ENCODE assay signal across 1 cellular context in the genomic region with DNA sequence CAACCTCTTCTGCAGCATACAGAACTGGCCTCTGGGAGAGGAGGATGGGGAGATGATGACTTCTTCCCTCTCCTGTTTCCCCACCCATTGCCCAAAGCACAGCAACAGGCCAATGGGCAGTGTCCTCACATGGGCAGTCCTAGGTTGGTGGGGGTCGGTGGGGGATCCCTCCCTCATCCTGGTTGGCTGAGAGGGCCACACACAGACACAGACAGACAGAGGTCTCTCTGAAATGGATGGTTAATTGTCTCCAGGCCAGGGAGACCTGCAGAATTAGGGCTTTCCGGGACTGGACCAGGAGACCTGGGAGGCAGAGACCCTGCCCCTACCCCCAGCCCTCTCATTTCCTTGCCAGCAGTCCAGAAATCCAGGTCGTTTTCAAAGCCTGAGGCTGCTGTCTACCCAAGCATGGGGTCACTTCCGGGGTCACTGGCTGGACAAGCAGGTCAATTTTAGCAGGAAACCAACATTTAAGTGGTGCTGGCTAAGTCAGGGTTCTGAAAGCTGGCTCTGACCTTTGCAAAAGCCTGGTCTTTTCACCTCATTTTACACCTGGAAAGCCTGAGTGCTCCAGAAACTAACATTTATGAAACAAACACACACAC.
TF ChIP-seq lines count a peak whose summit lies in the region.

No MANE protein-coding gene starts in this region.

TF ChIP-seq in GM23338, 12 proteins besides CTCF, POLR2A, EP300 and RAD21 (continued from another document):
- TF ChIP-seq, protein P1, sequence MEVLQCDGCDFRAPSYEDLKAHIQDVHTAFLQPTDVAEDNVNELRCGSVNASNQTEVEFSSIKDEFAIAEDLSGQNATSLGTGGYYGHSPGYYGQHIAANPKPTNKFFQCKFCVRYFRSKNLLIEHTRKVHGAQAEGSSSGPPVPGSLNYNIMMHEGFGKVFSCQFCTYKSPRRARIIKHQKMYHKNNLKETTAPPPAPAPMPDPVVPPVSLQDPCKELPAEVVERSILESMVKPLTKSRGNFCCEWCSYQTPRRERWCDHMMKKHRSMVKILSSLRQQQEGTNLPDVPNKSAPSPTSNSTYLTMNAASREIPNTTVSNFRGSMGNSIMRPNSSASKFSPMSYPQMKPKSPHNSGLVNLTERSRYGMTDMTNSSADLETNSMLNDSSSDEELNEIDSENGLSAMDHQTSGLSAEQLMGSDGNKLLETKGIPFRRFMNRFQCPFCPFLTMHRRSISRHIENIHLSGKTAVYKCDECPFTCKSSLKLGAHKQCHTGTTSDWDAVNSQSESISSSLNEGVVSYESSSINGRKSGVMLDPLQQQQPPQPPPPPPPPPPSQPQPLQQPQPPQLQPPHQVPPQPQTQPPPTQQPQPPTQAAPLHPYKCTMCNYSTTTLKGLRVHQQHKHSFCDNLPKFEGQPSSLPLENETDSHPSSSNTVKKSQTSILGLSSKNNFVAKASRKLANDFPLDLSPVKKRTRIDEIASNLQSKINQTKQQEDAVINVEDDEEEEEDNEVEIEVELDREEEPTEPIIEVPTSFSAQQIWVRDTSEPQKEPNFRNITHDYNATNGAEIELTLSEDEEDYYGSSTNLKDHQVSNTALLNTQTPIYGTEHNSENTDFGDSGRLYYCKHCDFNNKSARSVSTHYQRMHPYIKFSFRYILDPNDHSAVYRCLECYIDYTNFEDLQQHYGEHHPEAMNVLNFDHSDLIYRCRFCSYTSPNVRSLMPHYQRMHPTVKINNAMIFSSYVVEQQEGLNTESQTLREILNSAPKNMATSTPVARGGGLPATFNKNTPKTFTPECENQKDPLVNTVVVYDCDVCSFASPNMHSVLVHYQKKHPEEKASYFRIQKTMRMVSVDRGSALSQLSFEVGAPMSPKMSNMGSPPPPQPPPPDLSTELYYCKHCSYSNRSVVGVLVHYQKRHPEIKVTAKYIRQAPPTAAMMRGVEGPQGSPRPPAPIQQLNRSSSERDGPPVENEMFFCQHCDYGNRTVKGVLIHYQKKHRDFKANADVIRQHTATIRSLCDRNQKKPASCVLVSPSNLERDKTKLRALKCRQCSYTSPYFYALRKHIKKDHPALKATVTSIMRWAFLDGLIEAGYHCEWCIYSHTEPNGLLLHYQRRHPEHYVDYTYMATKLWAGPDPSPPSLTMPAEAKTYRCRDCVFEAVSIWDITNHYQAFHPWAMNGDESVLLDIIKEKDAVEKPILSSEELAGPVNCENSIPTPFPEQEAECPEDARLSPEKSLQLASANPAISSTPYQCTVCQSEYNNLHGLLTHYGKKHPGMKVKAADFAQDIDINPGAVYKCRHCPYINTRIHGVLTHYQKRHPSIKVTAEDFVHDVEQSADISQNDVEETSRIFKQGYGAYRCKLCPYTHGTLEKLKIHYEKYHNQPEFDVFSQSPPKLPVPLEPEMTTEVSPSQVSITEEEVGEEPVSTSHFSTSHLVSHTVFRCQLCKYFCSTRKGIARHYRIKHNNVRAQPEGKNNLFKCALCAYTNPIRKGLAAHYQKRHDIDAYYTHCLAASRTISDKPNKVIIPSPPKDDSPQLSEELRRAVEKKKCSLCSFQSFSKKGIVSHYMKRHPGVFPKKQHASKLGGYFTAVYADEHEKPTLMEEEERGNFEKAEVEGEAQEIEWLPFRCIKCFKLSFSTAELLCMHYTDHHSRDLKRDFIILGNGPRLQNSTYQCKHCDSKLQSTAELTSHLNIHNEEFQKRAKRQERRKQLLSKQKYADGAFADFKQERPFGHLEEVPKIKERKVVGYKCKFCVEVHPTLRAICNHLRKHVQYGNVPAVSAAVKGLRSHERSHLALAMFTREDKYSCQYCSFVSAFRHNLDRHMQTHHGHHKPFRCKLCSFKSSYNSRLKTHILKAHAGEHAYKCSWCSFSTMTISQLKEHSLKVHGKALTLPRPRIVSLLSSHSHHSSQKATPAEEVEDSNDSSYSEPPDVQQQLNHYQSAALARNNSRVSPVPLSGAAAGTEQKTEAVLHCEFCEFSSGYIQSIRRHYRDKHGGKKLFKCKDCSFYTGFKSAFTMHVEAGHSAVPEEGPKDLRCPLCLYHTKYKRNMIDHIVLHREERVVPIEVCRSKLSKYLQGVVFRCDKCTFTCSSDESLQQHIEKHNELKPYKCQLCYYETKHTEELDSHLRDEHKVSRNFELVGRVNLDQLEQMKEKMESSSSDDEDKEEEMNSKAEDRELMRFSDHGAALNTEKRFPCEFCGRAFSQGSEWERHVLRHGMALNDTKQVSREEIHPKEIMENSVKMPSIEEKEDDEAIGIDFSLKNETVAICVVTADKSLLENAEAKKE (CRISPR knock-in tag; IDR thresholded peaks at IDR 0.05): no peak
TF ChIP-seq in GM23338: peak in this region for 0.
